In genomic region chr7:33196194-33196593, GRCh38 we compare ENCODE assay signal across 21 cellular contexts.
DNase-seq lines count a peak whose midpoint lies in the region; ATAC-seq and TF ChIP-seq lines count a peak whose summit lies in the region.
"Had no signal": no experiment of that assay in that cellular context is flagged by ENCODE, and none has a peak within 500 bp of the region (broad histone marks: within the 10 kb centered on the region; RNA-seq: fewer than 3 reads in every experiment).

No MANE protein-coding gene starts in this region.

- H3K27ac ChIP-seq in osteoblast (ENCODE audit: low read depth, low read length) = peak overlapping the region; percentile 49
- no peak overlapping the region for H3K27ac ChIP-seq in testis
- H3K27ac ChIP-seq: coronary artery, RWPE1 had no signal

- ATAC-seq in HG03039 (IDR thresholded peaks at IDR 0.05; ENCODE audit: unreplicated experiment) = no peak

- H3K36me3 ChIP-seq in osteoblast (ENCODE audit: insufficient read depth, low read length) = no peaks in the 10 kb centered on the region
- no peaks in the 10 kb centered on the region for H3K36me3 ChIP-seq in testis (ENCODE audit: low read depth, missing control alignments)

- H3K4me1 ChIP-seq in osteoblast (ENCODE audit: insufficient read depth, low read length) = peaks cover 35% of the 10 kb centered on the region
- H3K4me1 ChIP-seq in testis = no peaks in the 10 kb centered on the region
- H3K4me1 ChIP-seq: Caco-2 had no signal

- intact Hi-C loops in testis (cut with DNase I; ENCODE audit: low total_unique reads) = no loop called here

- H3K4me3 ChIP-seq in osteoblast (ENCODE audit: insufficient read depth, low read length) (no peak overlapping the region), testis (no peak overlapping the region)
- H3K4me3 ChIP-seq: coronary artery had no signal

- no peaks in the 10 kb centered on the region for H4K20me1 ChIP-seq in osteoblast (ENCODE audit: insufficient read depth, low read length)

- DNase-seq in DMS79 treated with DMSO at 0.1 percent for 48 hours (lab: John Stamatoyannopoulos, UW) (peak; percentile 48), NCI-H524 treated with DMSO at 0.1 percent for 48 hours (lab: John Stamatoyannopoulos, UW) (peak; percentile 72), astrocyte of the hippocampus (ENCODE audit: low read depth, low spot score) (peak; percentile 70), osteoblast (ENCODE audit: insufficient read length, low spot score, missing footprints) (no peak), anterior cingulate cortex (lab: John Stamatoyannopoulos, UW) (no peak), testis (no peak), GDM1 (lab: John Stamatoyannopoulos, UW) (no peak)
- DNase-seq: activated CD4-positive, alpha-beta T cell treated with anti-CD3 and anti-CD28 coated beads for 1 hour; activated effector memory CD4-positive, alpha-beta T cell treated with Interleukin-2 at 50 U/mL for 16 hours; Caco-2; glutamatergic neuron; HCEC 1CT; islet precursor cell; NCI-H187; NCI-H774; right cardiac atrium; stimulated activated CD4-positive, alpha-beta T cell treated with anti-CD3 and anti-CD28 coated beads, Interleukin-2, amount 100 ng/mL, for 48 hours; T-helper 1 cell had no signal

- no peaks in the 10 kb centered on the region for H3K9me3 ChIP-seq in osteoblast (ENCODE audit: low read depth, low read length)
- H3K9me3 ChIP-seq in testis = no peaks in the 10 kb centered on the region
- H3K9me3 ChIP-seq: Caco-2 had no signal

- H3K79me2 ChIP-seq in osteoblast (ENCODE audit: insufficient read depth, low read length) = no peaks in the 10 kb centered on the region

- WGBS in testis, 2 donors = 41 to 62% methylated on average over 1 of the region's 1 CpG

- no peaks in the 10 kb centered on the region for H3K27me3 ChIP-seq in osteoblast (ENCODE audit: insufficient read depth, low read length)
- H3K27me3 ChIP-seq in testis = no peaks in the 10 kb centered on the region

- no peak overlapping the region for H2AFZ ChIP-seq in osteoblast (ENCODE audit: low read length)

- TF ChIP-seq POLR2A in testis (IDR thresholded peaks at IDR 0.05) = no peak

- peak overlapping the region; percentile 54 for H3K4me2 ChIP-seq in osteoblast (ENCODE audit: insufficient read depth, low read length)

- no peak for TF ChIP-seq CTCF in osteoblast (IDR thresholded peaks at IDR 0.05; ENCODE audit: extremely low read depth, low read depth, low read length)
- TF ChIP-seq CTCF in testis (IDR thresholded peaks at IDR 0.05) = no peak

Comparison
In these comparisons a context has a peak if more than half of its experiments do, and no peak if none do; other contexts are left out.
1. DNase-seq: peak in DMS79 treated with DMSO at 0.1 percent for 48 hours (single experiment), NCI-H524 treated with DMSO at 0.1 percent for 48 hours (single experiment) and astrocyte of the hippocampus (single experiment); none in osteoblast (single experiment), anterior cingulate cortex (0 of 58), testis (single experiment) and GDM1 (single experiment).